ENCODE assay signal across 8 cellular contexts in the genomic region with DNA sequence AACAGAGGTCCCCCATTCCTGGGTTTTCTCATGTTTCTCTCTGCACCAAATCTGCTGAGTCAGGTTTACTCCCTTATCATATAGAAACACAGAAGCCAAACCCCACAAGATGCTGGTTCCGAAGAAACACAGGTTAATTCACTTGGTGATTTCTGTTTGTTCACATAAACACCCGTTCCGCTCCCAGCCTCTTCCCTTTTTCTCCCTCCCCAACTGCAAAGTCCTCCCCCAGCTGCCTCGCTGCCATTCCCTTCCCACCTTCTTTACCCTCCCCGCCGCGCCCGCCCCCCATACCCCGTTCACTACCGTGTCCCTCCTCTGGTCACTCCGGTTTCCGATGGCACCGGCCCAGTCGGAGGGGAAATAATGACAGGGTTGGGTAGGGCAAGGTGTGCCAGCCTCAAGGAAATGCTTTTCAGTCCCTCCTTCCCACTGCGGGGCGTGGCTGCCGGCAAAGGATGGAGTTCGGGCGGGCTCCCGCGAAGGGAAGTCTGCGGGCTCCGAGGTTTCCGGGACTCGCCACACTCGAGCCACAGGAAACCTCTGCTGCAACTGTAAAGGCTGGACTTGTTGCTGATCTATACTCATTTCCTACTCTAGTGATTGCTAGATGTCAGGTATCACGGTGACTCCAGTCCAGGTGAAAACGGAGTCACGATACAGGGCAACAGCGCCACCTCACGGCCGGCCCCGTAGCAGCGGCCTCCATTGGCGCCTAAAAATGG. TPM values are rescaled to one million over a fixed set of nuclear protein-coding genes. Genes with fewer than 3 reads are reported as not detected.
DNase-seq lines count a peak whose midpoint lies in the region; ATAC-seq and TF ChIP-seq lines count a peak whose summit lies in the region.

A gene with protein sequence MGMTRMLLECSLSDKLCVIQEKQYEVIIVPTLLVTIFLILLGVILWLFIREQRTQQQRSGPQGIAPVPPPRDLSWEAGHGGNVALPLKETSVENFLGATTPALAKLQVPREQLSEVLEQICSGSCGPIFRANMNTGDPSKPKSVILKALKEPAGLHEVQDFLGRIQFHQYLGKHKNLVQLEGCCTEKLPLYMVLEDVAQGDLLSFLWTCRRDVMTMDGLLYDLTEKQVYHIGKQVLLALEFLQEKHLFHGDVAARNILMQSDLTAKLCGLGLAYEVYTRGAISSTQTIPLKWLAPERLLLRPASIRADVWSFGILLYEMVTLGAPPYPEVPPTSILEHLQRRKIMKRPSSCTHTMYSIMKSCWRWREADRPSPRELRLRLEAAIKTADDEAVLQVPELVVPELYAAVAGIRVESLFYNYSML (minus strand): TSS at position 393 of the 725 bp plus-strand sequence. CDS start 39,434 bp downstream, outside the sequence.

- peak; percentile 62 for ATAC-seq in HG03139 (IDR thresholded peaks at IDR 0.05; ENCODE audit: unreplicated experiment)

- peak within 1 kb of the TSS; percentile 65 for H3K4me3 ChIP-seq in epithelial cell of esophagus (ENCODE audit: low read length)

- DNase-seq in NCI-H748 treated with DMSO at 0.1 percent for 48 hours (lab: John Stamatoyannopoulos, UW) (peak; percentile 76), epithelial cell of esophagus (ENCODE audit: low read depth) (peak; percentile 82), mucosa of gallbladder (ENCODE audit: low spot score) (peak; percentile 71), globus pallidus (ENCODE audit: low spot score) (no peak)
- peak; percentile 43 for DNase-seq in activated CD8-positive, alpha-beta memory T cell treated with anti-CD3 and anti-CD28 coated beads, Interleukin-2, amount 50 U/mL, for 1 hour (ENCODE audit: extremely low read depth)
- DNase-seq in stimulated activated CD8-positive, alpha-beta memory T cell treated with anti-CD3 and anti-CD28 coated beads, Interleukin-2, amount 100 ng/mL, for 48 hours (ENCODE audit: low read depth in 2 of 2) = peak; percentile 45 to 69

- TF ChIP-seq CTCF in GM12873 (IDR thresholded peaks at IDR 0.05; ENCODE audit: insufficient read depth, low read depth, low read length, missing control alignments) (peak; percentile 88), epithelial cell of esophagus (IDR thresholded peaks at IDR 0.05; ENCODE audit: insufficient read depth, low read depth, low read length, missing control alignments) (peak; percentile 95)

RNA-seq across cellular contexts. Expression of the gene that starts here (rescaled TPM):
- 12.3 TPM for total RNA-seq in mucosa of gallbladder
